ENCODE assay signal across 8 cellular contexts in genomic region chr11:46381836-46382643, GRCh38. TPM values are rescaled to one million over a fixed set of nuclear protein-coding genes. Genes with fewer than 3 reads are reported as not detected.
DNase-seq lines count a peak whose midpoint lies in the region; ATAC-seq and TF ChIP-seq lines count a peak whose summit lies in the region.

No MANE protein-coding gene starts in this region.

- H3K36me3 Mint-ChIP-seq in effector memory CD8-positive, alpha-beta T cell (ENCODE audit: insufficient read depth): peaks cover 31% of the 10 kb centered on the region

- peak; percentile 16 for ATAC-seq in effector memory CD8-positive, alpha-beta T cell (replicated peaks)
- peak; percentile 10 for ATAC-seq in omental fat pad (ENCODE audit: low FRiP score)
- no peak for ATAC-seq in GM18505 (IDR thresholded peaks at IDR 0.05; ENCODE audit: unreplicated experiment)

- peak; percentile 55 for DNase-seq in NCI-H748 (lab: John Stamatoyannopoulos, UW; ENCODE audit: unreplicated experiment)
- DNase-seq in NCI-H748 treated with DMSO at 0.1 percent for 48 hours (lab: John Stamatoyannopoulos, UW): no peak
- peak; percentile 61 for DNase-seq in NCI-H526 treated with DMSO at 0.1 percent for 48 hours (lab: John Stamatoyannopoulos, UW)
- no peak for DNase-seq in effector memory CD8-positive, alpha-beta T cell
- DNase-seq in omental fat pad (ENCODE audit: low spot score): no peak
- DNase-seq in GDM1 (lab: John Stamatoyannopoulos, UW): no peak
- no peak for DNase-seq in NCI-H2081 (lab: John Stamatoyannopoulos, UW)

- H3K27ac Mint-ChIP-seq in effector memory CD8-positive, alpha-beta T cell: peak overlapping the region in 1 of 2 donors; percentile 13

- no peak for TF ChIP-seq POLR2A in GM18505 (IDR thresholded peaks at IDR 0.05; ENCODE audit: borderline replicate concordance, extremely low read depth, insufficient read depth, insufficient read length)

- peaks cover 8 to 15% of the 10 kb centered on the region in 2 donors for H3K4me1 Mint-ChIP-seq in effector memory CD8-positive, alpha-beta T cell (ENCODE audit: low read depth in 2 of 2)

- peak overlapping the region; percentile 74 to 82 for H3K4me3 Mint-ChIP-seq in effector memory CD8-positive, alpha-beta T cell

- TF ChIP-seq CTCF in omental fat pad (IDR thresholded peaks at IDR 0.05): no peak

- H3K9me3 Mint-ChIP-seq in effector memory CD8-positive, alpha-beta T cell: no peaks in the 10 kb centered on the region

- H3K27me3 Mint-ChIP-seq in effector memory CD8-positive, alpha-beta T cell: peaks cover 25 to 50% of the 10 kb centered on the region in 2 donors

RNA-seq across cellular contexts. Expression of gene MDK, which starts 0.6 kb away (rescaled TPM):
- total RNA-seq in omental fat pad: 10 to 100 TPM; 11.7 to 18.1 (median 15.2) TPM

RNA-seq across cellular contexts. Expression of gene CHRM4, which starts 9.5 kb away (rescaled TPM):
- total RNA-seq in omental fat pad: under 1 TPM in 2 of 4 donors, not detected in 2; 0.63 to 0.74 TPM

RNA-seq across cellular contexts. Expression of gene DGKZ, which starts 34.8 kb away (rescaled TPM):
- total RNA-seq in omental fat pad: 10 to 100 TPM; 29.2 to 79.4 (median 63.3) TPM

Comparison
In these comparisons a context has a peak if more than half of its experiments do, and no peak if none do; other contexts are left out.
1. DNase-seq: peak in NCI-H748 (single experiment) and NCI-H526 treated with DMSO at 0.1 percent for 48 hours (single experiment); none in NCI-H748 treated with DMSO at 0.1 percent for 48 hours (single experiment), effector memory CD8-positive, alpha-beta T cell (0 of 3), omental fat pad (single experiment), GDM1 (single experiment) and NCI-H2081 (0 of 2).